14 cellular contexts compared by ENCODE assay signal in genomic region chr3:69649120-69649519, GRCh38.
DNase-seq lines count a peak whose midpoint lies in the region; ATAC-seq and TF ChIP-seq lines count a peak whose summit lies in the region.
"Had no signal": no experiment of that assay in that cellular context is flagged by ENCODE, and none has a peak within 500 bp of the region (broad histone marks: within the 10 kb centered on the region; RNA-seq: fewer than 3 reads in every experiment).

No MANE protein-coding gene starts in this region.

- H3K36me3 ChIP-seq in GM23248 (ENCODE audit: low read depth) (no peaks in the 10 kb centered on the region), PC-3 (ENCODE audit: low read depth, low read length) (no peaks in the 10 kb centered on the region), osteoblast (ENCODE audit: insufficient read depth, low read length) (no peaks in the 10 kb centered on the region)
- H3K36me3 ChIP-seq: Peyer's patch, tibial artery had no signal

- H3K9me2 ChIP-seq in GM23248 (ENCODE audit: insufficient read depth) = no peaks in the 10 kb centered on the region
- no peaks in the 10 kb centered on the region for H3K9me2 ChIP-seq in PC-3 (replicated peaks; ENCODE audit: low read length)

- H3K4me1 ChIP-seq in GM23248 (ENCODE audit: insufficient read depth) (peaks cover 13% of the 10 kb centered on the region), PC-3 (ENCODE audit: insufficient read depth, low read length) (peaks cover 30% of the 10 kb centered on the region), osteoblast (ENCODE audit: insufficient read depth, low read length) (peaks cover 5% of the 10 kb centered on the region)
- H3K4me1 ChIP-seq: Peyer's patch had no signal

- H3K9ac ChIP-seq in GM23248 = no peak overlapping the region
- H3K9ac ChIP-seq in PC-3 (ENCODE audit: low read length) = peak overlapping the region; percentile 68

- 70 to 82% methylated on average over 3 of the region's 3 CpGs for WGBS in GM23248 (ENCODE audit: low coverage in 1 of 2, low lambda C conversion rate in 2 of 2, missing lambda C conversion rate in 2 of 2), 2 experiments

- peak; percentile 95 for ATAC-seq in PC-3
- no peak for ATAC-seq in HG03039 (IDR thresholded peaks at IDR 0.05; ENCODE audit: unreplicated experiment)
- ATAC-seq: left colon had no signal

- intact Hi-C loops in PC-3 (cut with micrococcal nuclease) = no loop called here

- in situ Hi-C loops in GM23248 (cut with MboI) = no loop called here

- H3K27ac ChIP-seq in GM23248 (no peak overlapping the region), PC-3 (ENCODE audit: low read length) (peak overlapping the region; percentile 96), osteoblast (ENCODE audit: low read depth, low read length) (no peak overlapping the region)
- H3K27ac ChIP-seq: Peyer's patch, tibial artery had no signal

- H3K79me2 ChIP-seq in GM23248 (ENCODE audit: insufficient read depth) (no peaks in the 10 kb centered on the region), PC-3 (ENCODE audit: low read length) (no peaks in the 10 kb centered on the region), osteoblast (ENCODE audit: insufficient read depth, low read length) (no peaks in the 10 kb centered on the region)

- no TSS peak for BruUV-seq in PC-3 (replicated peaks; lab: Mats Ljungman, UMichigan)

- DNase-seq in GM23248 = peak; percentile 58
- DNase-seq in PC-3 = peak; percentile 70
- DNase-seq in fibroblast of mammary gland (ENCODE audit: low read depth) = peak; percentile 75
- DNase-seq in osteoblast (ENCODE audit: insufficient read length, low spot score, missing footprints) = peak; percentile 45
- DNase-seq in NCI-H1105 (lab: John Stamatoyannopoulos, UW) = no peak
- DNase-seq in NCI-H526 treated with DMSO at 0.1 percent for 48 hours (lab: John Stamatoyannopoulos, UW) = no peak
- DNase-seq: activated naive CD4-positive, alpha-beta T cell treated with Interleukin-2 at 50 U/mL for 16 hours; left colon; NCI-H2227 treated with DMSO at 0.1 percent for 48 hours; nephron progenitor cell; Peyer's patch; tibial artery had no signal

- H2AFZ ChIP-seq in GM23248 (no peak overlapping the region), PC-3 (ENCODE audit: low read length) (peak overlapping the region; percentile 49; the same call in 1 of the 2 replicates), osteoblast (ENCODE audit: low read length) (no peak overlapping the region)

- 0 out of 2 replicates have a peak overlapping the region, but pooled peaks have one; percentile 40 for H3K4me3 ChIP-seq in GM23248
- H3K4me3 ChIP-seq in PC-3 (ENCODE audit: low read length) = no peak overlapping the region; the same call in 1 of the 2 replicates
- H3K4me3 ChIP-seq in fibroblast of mammary gland (ENCODE audit: control insufficient read depth, low read depth, low read length) = no peak overlapping the region
- H3K4me3 ChIP-seq in osteoblast (ENCODE audit: insufficient read depth, low read length) = no peak overlapping the region
- H3K4me3 ChIP-seq: Peyer's patch, smooth muscle cell, tibial artery had no signal

- peaks cover 8% of the 10 kb centered on the region; the same call in 1 of the 2 replicates for H3K27me3 ChIP-seq in GM23248 (replicated peaks; ENCODE audit: insufficient read depth)
- H3K27me3 ChIP-seq in PC-3 (ENCODE audit: low read length) = no peaks in the 10 kb centered on the region
- no peaks in the 10 kb centered on the region for H3K27me3 ChIP-seq in osteoblast (ENCODE audit: insufficient read depth, low read length)
- H3K27me3 ChIP-seq: Peyer's patch, tibial artery had no signal

- H3K4me2 ChIP-seq in GM23248 (ENCODE audit: unreplicated experiment) (peak overlapping the region; percentile 59), PC-3 (ENCODE audit: low read length) (peak overlapping the region; percentile 75), osteoblast (ENCODE audit: insufficient read depth, low read length) (no peak overlapping the region)
- H3K4me2 ChIP-seq: smooth muscle cell had no signal

- H3F3A ChIP-seq in GM23248 (ENCODE audit: insufficient read depth) = peaks cover 14% of the 10 kb centered on the region; the same call in 1 of the 2 replicates
- H3F3A ChIP-seq in PC-3 (ENCODE audit: low read length, unreplicated experiment) = no peaks in the 10 kb centered on the region

- H4K20me1 ChIP-seq in GM23248 (ENCODE audit: insufficient read depth) (no peaks in the 10 kb centered on the region), PC-3 (ENCODE audit: low read length) (no peaks in the 10 kb centered on the region), osteoblast (ENCODE audit: insufficient read depth, low read length) (no peaks in the 10 kb centered on the region)

- CTCF ChIA-PET in PC-3 (lab: Charles Lee) = no interaction called here

- POLR2A ChIA-PET in PC-3 (lab: Charles Lee; ENCODE audit: unreplicated experiment) = interaction anchor here (0.6 to 0.7 kb wide), 2 partner anchors 118 to 695 kb away, joined by 3 read pairs; no protein-coding TSS in a partner anchor

- H3K9me3 ChIP-seq in GM23248 (ENCODE audit: low read depth) (no peaks in the 10 kb centered on the region), PC-3 (ENCODE audit: low read length) (no peaks in the 10 kb centered on the region), osteoblast (ENCODE audit: low read depth, low read length) (no peaks in the 10 kb centered on the region)
- H3K9me3 ChIP-seq: Peyer's patch, tibial artery had no signal

- TF ChIP-seq CTCF in PC-3 (conservative IDR thresholded peaks at IDR 0.05; ENCODE audit: low read depth, low read length) (no peak), fibroblast of mammary gland (conservative IDR thresholded peaks at IDR 0.05; ENCODE audit: control insufficient read depth, insufficient read depth, low read depth, low read length) (no peak), osteoblast (IDR thresholded peaks at IDR 0.05; ENCODE audit: extremely low read depth, low read depth, low read length) (no peak)

Comparison
In these comparisons a context has a peak if more than half of its experiments do, and no peak if none do; other contexts are left out.
1. DNase-seq: peak in GM23248 (single experiment), PC-3 (single experiment), fibroblast of mammary gland (single experiment) and osteoblast (single experiment); none in NCI-H1105 (single experiment) and NCI-H526 treated with DMSO at 0.1 percent for 48 hours (single experiment).